8 cellular contexts compared by ENCODE assay signal in the genomic region with DNA sequence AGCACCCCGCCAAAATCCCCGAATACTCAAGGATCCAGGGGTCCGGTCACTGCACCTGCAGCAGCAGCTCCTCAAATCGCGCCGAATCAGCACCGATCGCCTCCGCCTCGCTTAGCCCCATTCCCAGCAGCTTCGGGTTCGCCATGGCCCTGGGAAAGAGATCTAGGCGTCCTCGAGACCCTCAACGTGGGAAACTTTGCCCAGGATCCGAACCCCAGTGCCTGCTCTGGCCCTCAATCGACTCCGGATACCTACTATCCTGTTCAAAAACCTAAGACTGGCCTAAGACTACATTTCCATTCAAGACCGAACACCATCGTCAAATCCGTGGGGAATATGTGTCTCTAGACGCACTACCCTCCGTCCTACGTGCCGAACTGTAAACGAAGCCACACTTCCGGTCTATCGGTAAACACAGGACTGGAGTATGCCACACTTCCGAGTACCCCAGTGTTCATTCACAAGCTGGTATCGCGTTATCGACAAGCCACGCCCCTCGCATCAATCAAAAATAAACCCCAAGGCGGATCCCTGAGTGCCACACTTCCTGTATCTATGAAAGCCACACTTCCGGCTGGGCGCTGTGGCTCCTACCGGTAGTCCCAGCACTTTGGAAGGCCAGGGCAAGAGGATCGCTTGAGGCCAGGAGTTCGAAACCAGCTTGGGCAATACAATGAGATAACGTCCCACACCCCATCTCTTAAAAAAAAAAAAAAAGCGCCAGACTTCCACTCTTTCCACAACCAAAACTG. TPM values are rescaled to one million over a fixed set of nuclear protein-coding genes. Genes with fewer than 3 reads are reported as not detected.
DNase-seq lines count a peak whose midpoint lies in the region; ATAC-seq and TF ChIP-seq lines count a peak whose summit lies in the region.

A gene (minus strand): TSS at position 385 of the 752 bp plus-strand sequence. CDS start 240 bp downstream, at position 145.

- intact Hi-C loops in left lung (cut with DNase I), result no loop called here

- H4K20me1 ChIP-seq in BLaER1, result peaks cover 8% of the 10 kb centered on the region

- no peak for TF ChIP-seq CTCF in left lung (IDR thresholded peaks at IDR 0.05)

- H3K27ac ChIP-seq in BLaER1, result peak within 1 kb of the TSS; percentile 96
- H3K27ac ChIP-seq in left lung, result peak within 1 kb of the TSS; percentile 91 to 98

- H3K27me3 ChIP-seq in BLaER1 (no peaks in the 10 kb centered on the region), left lung (no peaks in the 10 kb centered on the region)

- peaks cover 66% of the 10 kb centered on the region for H3K4me1 ChIP-seq in BLaER1
- H3K4me1 ChIP-seq in left lung, result peaks cover 0 to 35% of the 10 kb centered on the region in 2 donors

- peak within 1 kb of the TSS; percentile 97 for H3K9ac ChIP-seq in BLaER1

- peak; percentile 100 for DNase-seq in NCI-H748 (lab: John Stamatoyannopoulos, UW; ENCODE audit: unreplicated experiment)
- DNase-seq in activated CD4-positive, alpha-beta T cell treated with anti-CD3 and anti-CD28 coated beads, Interleukin-2, amount 50 U/mL, for 1 hour, result peak; percentile 91
- DNase-seq in dermis blood vessel endothelial cell, result peak; percentile 100
- peak; percentile 91 to 97 for DNase-seq in left lung
- peak; percentile 87 to 88 for DNase-seq in stimulated activated CD4-positive, alpha-beta T cell treated with anti-CD3 and anti-CD28 coated beads, Interleukin-2, amount 100 ng/mL, for 48 hours

- H3K9me3 ChIP-seq in BLaER1 (no peaks in the 10 kb centered on the region), left lung (no peaks in the 10 kb centered on the region)

- ATAC-seq in GM19324 (IDR thresholded peaks at IDR 0.05; ENCODE audit: low FRiP score, unreplicated experiment) (peak; percentile 65), HG03520 (IDR thresholded peaks at IDR 0.05; ENCODE audit: unreplicated experiment) (peak; percentile 53), left lung (peak; percentile 78)

- peaks cover 41% of the 10 kb centered on the region for H3K36me3 ChIP-seq in BLaER1
- H3K36me3 ChIP-seq in left lung, result peaks cover 0 to 26% of the 10 kb centered on the region in 2 donors

- H3K4me2 ChIP-seq in BLaER1, result peak within 1 kb of the TSS; percentile 90

- peak within 1 kb of the TSS; percentile 93 for H3K4me3 ChIP-seq in BLaER1
- H3K4me3 ChIP-seq in left lung, result peak within 1 kb of the TSS; percentile 59 to 79

RNA-seq across cellular contexts. Expression of the gene that starts here (rescaled TPM):
- total RNA-seq in dermis blood vessel endothelial cell (143 and 169 TPM in 2 replicates), left lung (10 to 100 TPM; 54.4 to 78.5 TPM)

Comparison
In these comparisons a context has a peak if more than half of its experiments do, and no peak if none do; other contexts are left out.
1. Peak in every context shown above with its lines: DNase-seq, ATAC-seq, H3K4me3 ChIP-seq and H3K27ac ChIP-seq.